ENCODE assay signal across 8 cellular contexts in the genomic region with DNA sequence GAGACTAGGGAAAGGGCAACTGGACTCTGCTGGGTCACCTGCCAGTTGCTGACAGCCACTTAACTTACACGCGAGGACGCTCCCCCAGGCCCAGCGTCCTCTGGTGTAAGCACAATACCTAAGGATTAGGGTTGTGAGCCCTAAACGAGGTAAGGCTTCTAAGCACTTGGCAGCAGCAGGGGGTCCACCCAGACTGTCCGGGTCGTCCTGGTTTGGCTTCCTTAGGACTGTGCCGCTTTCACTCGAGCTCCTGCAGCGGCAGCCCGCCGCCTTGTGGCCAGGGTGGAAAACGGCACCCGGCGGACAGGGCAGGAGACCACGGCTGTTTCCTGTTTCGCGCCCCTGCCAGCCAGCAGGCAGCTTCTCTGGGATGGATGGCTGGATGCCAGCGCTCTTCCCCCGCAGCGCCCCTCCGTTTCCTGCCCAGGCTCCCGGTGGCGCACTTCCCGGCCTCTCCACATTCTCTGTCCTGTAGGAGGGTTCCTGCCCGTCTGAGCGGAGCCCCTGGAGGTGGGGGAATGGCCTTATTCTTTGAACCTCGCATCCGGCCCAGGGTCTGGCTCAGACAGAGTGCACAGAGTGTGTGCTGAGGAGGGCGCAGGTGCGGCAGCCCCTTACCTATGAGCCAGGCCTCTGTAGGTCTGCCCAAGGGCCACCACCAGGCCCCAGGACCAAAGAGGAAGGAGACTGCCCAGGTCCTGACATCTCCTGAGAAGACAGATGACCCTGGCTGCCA. TPM values are rescaled to one million over a fixed set of nuclear protein-coding genes. Genes with fewer than 3 reads are reported as not detected.
DNase-seq lines count a peak whose midpoint lies in the region; TF ChIP-seq lines count a peak whose summit lies in the region.

No MANE protein-coding gene starts in this region.

- peak overlapping the region; percentile 84 to 94 (median 85) for H3K4me3 Mint-ChIP-seq in immature natural killer cell

- H3K36me3 Mint-ChIP-seq in immature natural killer cell: no peaks in the 10 kb centered on the region

- peaks cover 41% of the 10 kb centered on the region for H3K27me3 ChIP-seq in brain microvascular endothelial cell (replicated peaks)

- H3K9me3 Mint-ChIP-seq in immature natural killer cell: no peaks in the 10 kb centered on the region

- peaks cover 10 to 20% (median 19%) of the 10 kb centered on the region in 3 donors for H3K27me3 Mint-ChIP-seq in immature natural killer cell (ENCODE audit: low read depth in 3 of 3)

- TF ChIP-seq CTCF in brain microvascular endothelial cell (IDR thresholded peaks at IDR 0.05; ENCODE audit: low read depth, low read length, missing control alignments): peak; percentile 89

- peak overlapping the region in 5 of 6 donors; percentile 23 to 89 (median 58) for H3K27ac Mint-ChIP-seq in immature natural killer cell

- H3K27ac ChIP-seq in brain microvascular endothelial cell: no peak overlapping the region

- H3K36me3 ChIP-seq in brain microvascular endothelial cell (replicated peaks): no peaks in the 10 kb centered on the region

- peak overlapping the region; percentile 26 for H3K4me3 ChIP-seq in brain microvascular endothelial cell (ENCODE audit: low read depth, low read length)

- peak; percentile 83 for DNase-seq in CD1c-positive myeloid dendritic cell (ENCODE audit: extremely low spot score)
- peak; percentile 27 for DNase-seq in GOT3 (lab: John Stamatoyannopoulos, UW)
- peak; percentile 74 for DNase-seq in NCI-H2081 treated with DMSO at 0.1 percent for 48 hours (lab: John Stamatoyannopoulos, UW)
- DNase-seq in UCSD-AML1 (lab: John Stamatoyannopoulos, UW; ENCODE audit: unreplicated experiment): peak; percentile 79
- peak; percentile 54 for DNase-seq in brain microvascular endothelial cell
- peak; percentile 78 to 81 (median 80) for DNase-seq in immature natural killer cell
- DNase-seq in smooth muscle cell of the brain vasculature (ENCODE audit: low read depth, low spot score): peak; percentile 37
- DNase-seq in ureter (ENCODE audit: low spot score): no peak

- in situ Hi-C loops in brain microvascular endothelial cell (cut with HindIII; ENCODE audit: low pct_ligation_motif_present, low sequenced_read_pairs): no loop called here

- H3K4me1 Mint-ChIP-seq in immature natural killer cell: peaks cover 32 to 41% of the 10 kb centered on the region in 2 donors

RNA-seq across cellular contexts. Expression of gene AMZ2, which starts 47.0 kb away (rescaled TPM):
- 100 to 1,000 TPM; 146 to 193 (median 169) TPM for polyA plus RNA-seq in immature natural killer cell
- 83.2 TPM for total RNA-seq in ureter
